12 cellular contexts compared by ENCODE assay signal in genomic region chr9:35606726-35607125, GRCh38. TPM values are rescaled to one million over a fixed set of nuclear protein-coding genes. Genes with fewer than 3 reads are reported as not detected.
A peak's percentile ranks its signal among the peaks of the same experiment; 100 is the strongest.
DNase-seq lines count a peak whose midpoint lies in the region; ATAC-seq and TF ChIP-seq lines count a peak whose summit lies in the region.
"Had no signal": no experiment of that assay in that cellular context is flagged by ENCODE, and none has a peak within 500 bp of the region (broad histone marks: within the 10 kb centered on the region; RNA-seq: fewer than 3 reads in every experiment).

No MANE protein-coding gene starts in this region.

- H3K4me3 ChIP-seq in foreskin fibroblast (ENCODE audit: low read depth in 1 of 2, low read length in 2 of 2) (peak overlapping the region; percentile 10 to 71), skeletal muscle satellite cell (ENCODE audit: low read length) (peak overlapping the region; percentile 69)

- H3K36me3 Mint-ChIP-seq in activated CD4-positive, alpha-beta T cell treated with anti-CD3 and anti-CD28 coated beads, Interleukin-2, amount 10 ng/mL, durations not matched to agents 7 days and 5 days (ENCODE audit: low read depth) = peaks cover 3% of the 10 kb centered on the region
- peaks cover 13% of the 10 kb centered on the region for H3K36me3 Mint-ChIP-seq in T-cell

- H3K27me3 ChIP-seq in skeletal muscle satellite cell (ENCODE audit: control insufficient read depth, insufficient read depth, low read length) = no peaks in the 10 kb centered on the region
- H3K27me3 ChIP-seq: heart left ventricle had no signal

- no peaks in the 10 kb centered on the region for H3K9me3 ChIP-seq in skeletal muscle satellite cell (replicated peaks; ENCODE audit: low read length)
- H3K9me3 ChIP-seq: heart left ventricle had no signal

- no peak overlapping the region for H3K27ac Mint-ChIP-seq in activated CD4-positive, alpha-beta T cell treated with anti-CD3 and anti-CD28 coated beads, Interleukin-2, amount 10 ng/mL, durations not matched to agents 7 days and 5 days
- peak overlapping the region in 1 of 2 donors; percentile 28 for H3K27ac Mint-ChIP-seq in T-cell

- no peaks in the 10 kb centered on the region for H3K9me3 Mint-ChIP-seq in activated CD4-positive, alpha-beta T cell treated with anti-CD3 and anti-CD28 coated beads, Interleukin-2, amount 10 ng/mL, durations not matched to agents 7 days and 5 days
- no peaks in the 10 kb centered on the region for H3K9me3 Mint-ChIP-seq in T-cell

- no peaks in the 10 kb centered on the region for H3K27me3 Mint-ChIP-seq in activated CD4-positive, alpha-beta T cell treated with anti-CD3 and anti-CD28 coated beads, Interleukin-2, amount 10 ng/mL, durations not matched to agents 7 days and 5 days
- no peaks in the 10 kb centered on the region for H3K27me3 Mint-ChIP-seq in T-cell

- H3K4me1 Mint-ChIP-seq in activated CD4-positive, alpha-beta T cell treated with anti-CD3 and anti-CD28 coated beads, Interleukin-2, amount 10 ng/mL, durations not matched to agents 7 days and 5 days = peaks cover 43% of the 10 kb centered on the region
- H3K4me1 Mint-ChIP-seq in T-cell = peaks cover 43 to 46% (median 44%) of the 10 kb centered on the region in 3 donors

- peak overlapping the region; percentile 24 for H3K4me3 Mint-ChIP-seq in activated CD4-positive, alpha-beta T cell treated with anti-CD3 and anti-CD28 coated beads, Interleukin-2, amount 10 ng/mL, durations not matched to agents 7 days and 5 days
- H3K4me3 Mint-ChIP-seq in T-cell = peak overlapping the region; percentile 42 to 49 (median 43)

- CTCF ChIA-PET in activated CD4-positive, alpha-beta T cell treated with anti-CD3 and anti-CD28 coated beads, Interleukin-2, amount 10 ng/mL, durations not matched to agents 7 days and 5 days (lab: Charles Lee) = interaction anchor here (2.4 kb wide), 1 partner anchor 90 kb away, joined by 6 read pairs; no protein-coding TSS in a partner anchor
- CTCF ChIA-PET in T-cell (lab: Charles Lee) = interaction anchor here in 1 of 2 donors (1.0 kb wide), 1 partner anchor 10 kb away, joined by 4 read pairs; no protein-coding TSS in a partner anchor

- peaks cover 27% of the 10 kb centered on the region for H3K36me3 ChIP-seq in skeletal muscle satellite cell (ENCODE audit: insufficient read depth, low read length)

- peak overlapping the region; percentile 85 for H3K9ac ChIP-seq in skeletal muscle satellite cell (ENCODE audit: low read depth, low read length)

- peaks cover 50% of the 10 kb centered on the region for H3K4me1 ChIP-seq in skeletal muscle satellite cell (ENCODE audit: control insufficient read depth, insufficient read depth, low read length)

- POLR2A ChIA-PET in activated CD4-positive, alpha-beta T cell treated with anti-CD3 and anti-CD28 coated beads, Interleukin-2, amount 10 ng/mL, durations not matched to agents 7 days and 5 days (lab: Charles Lee) = no interaction called here
- POLR2A ChIA-PET in T-cell (lab: Charles Lee) = interaction anchor here in 1 of 2 donors (0.5 kb wide), 1 partner anchor 527 kb away, joined by 9 read pairs; no protein-coding TSS in a partner anchor

- no peak for DNase-seq in activated CD4-positive, alpha-beta T cell treated with anti-CD3 and anti-CD28 coated beads, Interleukin-2, amount 10 ng/mL, durations not matched to agents 7 days and 5 days
- DNase-seq in activated CD4-positive, alpha-beta T cell treated with anti-CD3 and anti-CD28 coated beads, Interleukin-2, amount 50 U/mL, for 4 hours = no peak
- DNase-seq in T-cell (no peak), foreskin fibroblast (no peak)
- DNase-seq: activated gamma-delta T cell treated with Interleukin-2 at 50 U/mL for 16 hours, heart left ventricle, substantia nigra had no signal

- peak overlapping the region; percentile 88 for H3K4me2 ChIP-seq in skeletal muscle satellite cell (ENCODE audit: low read length)

- ATAC-seq in T-cell (replicated peaks in 1 of 4) = no peak
- no peak for ATAC-seq in HG03196 (IDR thresholded peaks at IDR 0.05; ENCODE audit: unreplicated experiment)
- no peak for ATAC-seq in HG02884 (IDR thresholded peaks at IDR 0.05; ENCODE audit: unreplicated experiment)
- no peak for ATAC-seq in HG02588 (IDR thresholded peaks at IDR 0.05; ENCODE audit: unreplicated experiment)
- ATAC-seq: heart left ventricle had no signal

- TF ChIP-seq CTCF in foreskin fibroblast (IDR thresholded peaks at IDR 0.05; ENCODE audit: low read depth, low read length) = no peak

RNA-seq across cellular contexts. Expression of gene TESK1, which starts 1.7 kb away (rescaled TPM):
- total RNA-seq in activated CD4-positive, alpha-beta T cell treated with anti-CD3 and anti-CD28 coated beads, Interleukin-2, amount 10 ng/mL, durations not matched to agents 7 days and 5 days = 10 to 100 TPM; 29.8 to 30.9 TPM
- total RNA-seq in T-cell = 10 to 100 TPM; 24.2 to 56.1 (median 47.6) TPM
- 6.1 and 10.9 TPM in 2 replicates for total RNA-seq in skeletal muscle satellite cell (2012; rRNA removed)

RNA-seq across cellular contexts. Expression of gene CD72, which starts 11.5 kb away (rescaled TPM):
- 1 to 10 TPM; 5.4 to 7.1 TPM for total RNA-seq in activated CD4-positive, alpha-beta T cell treated with anti-CD3 and anti-CD28 coated beads, Interleukin-2, amount 10 ng/mL, durations not matched to agents 7 days and 5 days
- 1 to 10 TPM; 2.5 to 9.2 (median 4.9) TPM for total RNA-seq in T-cell
- 1.3 and 2.0 TPM in 2 replicates for total RNA-seq in skeletal muscle satellite cell (2012; rRNA removed)

RNA-seq across cellular contexts. Expression of gene SIT1, which starts 44.0 kb away (rescaled TPM):
- total RNA-seq in activated CD4-positive, alpha-beta T cell treated with anti-CD3 and anti-CD28 coated beads, Interleukin-2, amount 10 ng/mL, durations not matched to agents 7 days and 5 days = 100 to 1,000 TPM; 195 to 202 TPM
- 10 to 100 TPM; 34.9 to 57.1 (median 51.9) TPM for total RNA-seq in T-cell
- 0.22 and 0.25 TPM in 2 replicates for total RNA-seq in skeletal muscle satellite cell (2012; rRNA removed)
- total RNA-seq: dermis microvascular lymphatic vessel endothelial cell had no signal

RNA-seq across cellular contexts. Expression of gene RMRP, which starts 51.1 kb away (rescaled TPM):
- over 10,000 TPM in 1 of 2 experiments, 1,000 to 10,000 TPM in 1; 1,959 to 11,185 TPM for total RNA-seq in activated CD4-positive, alpha-beta T cell treated with anti-CD3 and anti-CD28 coated beads, Interleukin-2, amount 10 ng/mL, durations not matched to agents 7 days and 5 days
- over 10,000 TPM; 10,537 to 37,987 (median 30,491) TPM for total RNA-seq in T-cell
- total RNA-seq in skeletal muscle satellite cell (2012; rRNA removed) = 116,564 and 213,110 TPM in 2 replicates

RNA-seq across cellular contexts. Expression of gene CCDC107, which starts 51.4 kb away (rescaled TPM):
- 10 to 100 TPM; 30.7 to 30.9 TPM for total RNA-seq in activated CD4-positive, alpha-beta T cell treated with anti-CD3 and anti-CD28 coated beads, Interleukin-2, amount 10 ng/mL, durations not matched to agents 7 days and 5 days
- 10 to 100 TPM; 17.7 to 29.8 (median 27.5) TPM for total RNA-seq in T-cell
- total RNA-seq in skeletal muscle satellite cell (2012; rRNA removed) = 10.9 and 16.6 TPM in 2 replicates
